ENCODE assay signal across 9 cellular contexts in genomic region chr17:61862105-61862574, GRCh38. TPM values are rescaled to one million over a fixed set of nuclear protein-coding genes. Genes with fewer than 3 reads are reported as not detected.
DNase-seq lines count a peak whose midpoint lies in the region; ATAC-seq and TF ChIP-seq lines count a peak whose summit lies in the region.
"Had no signal": no experiment of that assay in that cellular context is flagged by ENCODE, and none has a peak within 500 bp of the region (broad histone marks: within the 10 kb centered on the region; RNA-seq: fewer than 3 reads in every experiment).

No MANE protein-coding gene starts in this region.

- H3K9me3 ChIP-seq in DND-41 (ENCODE audit: insufficient read depth, low read length, severe bottlenecking): no peaks in the 10 kb centered on the region

- H2BK15ac ChIP-seq in mesendoderm (replicated peaks; ENCODE audit: low read depth): no peak overlapping the region

- H3K36me3 ChIP-seq in DND-41 (ENCODE audit: insufficient read depth, low read length) (peaks cover 40% of the 10 kb centered on the region), mesendoderm (ENCODE audit: control insufficient read depth, insufficient read depth, low read length) (no peaks in the 10 kb centered on the region)

- H4K20me1 ChIP-seq in DND-41 (ENCODE audit: insufficient read depth, low read length): peaks cover 2% of the 10 kb centered on the region; the same call in 1 of the 2 replicates

- WGBS in mesendoderm (ENCODE audit: extremely low coverage, insufficient coverage, low lambda C conversion rate): no CpG with 5 or more reads among the region's 1 CpG

- H3K4me3 ChIP-seq in DND-41 (ENCODE audit: low read depth in 1 of 2, low read length in 2 of 2) (peak overlapping the region; percentile 53 to 72), mesendoderm (ENCODE audit: low read length) (peak overlapping the region; percentile 20)
- peak overlapping the region; percentile 90 for H3K4me3 ChIP-seq in Jurkat, Clone E6-1 (ENCODE audit: low read length)

- H3K4ac ChIP-seq in mesendoderm (ENCODE audit: low read depth, low read length): no peak overlapping the region

- H2AFZ ChIP-seq in DND-41 (ENCODE audit: low read depth, low read length): 0 out of 2 replicates have a peak overlapping the region, but pooled peaks have one; percentile 91

- POLR2A ChIA-PET in activated naive CD8-positive, alpha-beta T cell treated with anti-CD3 and anti-CD28 coated beads, Interleukin-2, amount 10 ng/mL, durations not matched to agents 7 days and 5 days (lab: Charles Lee): interaction anchor here (0.5 to 3.2 kb wide), 10 partner anchors 8 to 247 kb away, joined by 3 to 29 read pairs (median 3); partner anchors contain the start of genes INTS2 and MED13

- no peak for ATAC-seq in DND-41 (ENCODE audit: insufficient read depth, low read depth)
- ATAC-seq in activated naive CD8-positive, alpha-beta T cell treated with anti-CD3 and anti-CD28 coated beads, Interleukin-2, amount 10 ng/mL, durations not matched to agents 7 days and 5 days (ENCODE audit: low read depth): no peak

- H3K18ac ChIP-seq in mesendoderm (ENCODE audit: low read length): no peak overlapping the region

- H3K4me3 Mint-ChIP-seq in activated naive CD8-positive, alpha-beta T cell treated with anti-CD3 and anti-CD28 coated beads, Interleukin-2, amount 10 ng/mL, durations not matched to agents 7 days and 5 days: peak overlapping the region; percentile 96

- H3K4me1 Mint-ChIP-seq in activated naive CD8-positive, alpha-beta T cell treated with anti-CD3 and anti-CD28 coated beads, Interleukin-2, amount 10 ng/mL, durations not matched to agents 7 days and 5 days: peaks cover 26% of the 10 kb centered on the region

- TF ChIP-seq CTCF in DND-41 (IDR thresholded peaks at IDR 0.05; ENCODE audit: borderline replicate concordance, extremely low read depth, low read length, poor library complexity, severe bottlenecking): no peak

- H2AK5ac ChIP-seq in mesendoderm (ENCODE audit: low read length): no peak overlapping the region

- H3K4me2 ChIP-seq in DND-41 (ENCODE audit: insufficient read depth, low read length) (peak overlapping the region; percentile 66), mesendoderm (ENCODE audit: low read length) (peak overlapping the region; percentile 92)

- H3K27me3 ChIP-seq in DND-41 (ENCODE audit: insufficient read depth, low read length, poor library complexity): no peaks in the 10 kb centered on the region
- no peaks in the 10 kb centered on the region for H3K27me3 ChIP-seq in mesendoderm (ENCODE audit: insufficient read depth, low read length, poor library complexity)

- H3K9ac ChIP-seq in DND-41 (ENCODE audit: low read depth, low read length): peak overlapping the region; percentile 78
- H3K9ac ChIP-seq in mesendoderm (ENCODE audit: low read length): peak overlapping the region; percentile 95

- H3K36me3 Mint-ChIP-seq in activated naive CD8-positive, alpha-beta T cell treated with anti-CD3 and anti-CD28 coated beads, Interleukin-2, amount 10 ng/mL, durations not matched to agents 7 days and 5 days: peaks cover 8% of the 10 kb centered on the region

- H2BK120ac ChIP-seq in mesendoderm (ENCODE audit: low read depth, low read length): no peak overlapping the region

- H3K79me2 ChIP-seq in DND-41 (ENCODE audit: insufficient read depth, low read length): peaks cover 54% of the 10 kb centered on the region
- no peaks in the 10 kb centered on the region for H3K79me2 ChIP-seq in mesendoderm (ENCODE audit: control insufficient read depth, insufficient read depth, low read length)

- no peaks in the 10 kb centered on the region for H3K9me3 Mint-ChIP-seq in activated naive CD8-positive, alpha-beta T cell treated with anti-CD3 and anti-CD28 coated beads, Interleukin-2, amount 10 ng/mL, durations not matched to agents 7 days and 5 days

- no peak overlapping the region for H3K23ac ChIP-seq in mesendoderm (ENCODE audit: low read length)

- H3K56ac ChIP-seq in mesendoderm (ENCODE audit: low read length): no peak overlapping the region

- peak overlapping the region; percentile 93 for H3K27ac ChIP-seq in DND-41 (ENCODE audit: low read length)
- no peak overlapping the region for H3K27ac ChIP-seq in mesendoderm (ENCODE audit: low read depth, low read length)

- no peak overlapping the region for H2BK5ac ChIP-seq in mesendoderm (ENCODE audit: low read length)

- H4K5ac ChIP-seq in mesendoderm (ENCODE audit: low read length): no peak overlapping the region

- no peaks in the 10 kb centered on the region for H3K27me3 Mint-ChIP-seq in activated naive CD8-positive, alpha-beta T cell treated with anti-CD3 and anti-CD28 coated beads, Interleukin-2, amount 10 ng/mL, durations not matched to agents 7 days and 5 days

- H3K4me1 ChIP-seq in DND-41 (ENCODE audit: insufficient read depth, low read length) (peaks cover 44% of the 10 kb centered on the region), mesendoderm (ENCODE audit: control insufficient read depth, low read depth, low read length) (peaks cover 2% of the 10 kb centered on the region)

- no peaks in the 10 kb centered on the region for H3K79me1 ChIP-seq in mesendoderm (ENCODE audit: low read length)

- DNase-seq in DND-41 (no peak), mesendoderm (peak; percentile 39), putamen (ENCODE audit: low spot score) (no peak), NCI-H146 treated with DMSO at 0.1 percent for 48 hours (lab: John Stamatoyannopoulos, UW; ENCODE audit: unreplicated experiment) (no peak), amniotic stem cell (lab: John Stamatoyannopoulos, UW) (no peak)
- no peak for DNase-seq in Jurkat, Clone E6-1 (ENCODE audit: low read depth, low spot score)
- DNase-seq in activated naive CD8-positive, alpha-beta T cell treated with anti-CD3 and anti-CD28 coated beads, Interleukin-2, amount 10 ng/mL, durations not matched to agents 7 days and 5 days: no peak
- DNase-seq in stimulated activated CD4-positive, alpha-beta T cell treated with anti-CD3 and anti-CD28 coated beads, Interleukin-2, amount 100 ng/mL, for 24 hours: no peak
- DNase-seq: activated effector memory CD4-positive, alpha-beta T cell treated with Interleukin-2 at 50 U/mL for 16 hours had no signal

- H3K27ac Mint-ChIP-seq in activated naive CD8-positive, alpha-beta T cell treated with anti-CD3 and anti-CD28 coated beads, Interleukin-2, amount 10 ng/mL, durations not matched to agents 7 days and 5 days: peak overlapping the region; percentile 95

- H4K8ac ChIP-seq in mesendoderm (ENCODE audit: low read depth, low read length): no peak overlapping the region

RNA-seq across cellular contexts. Expression of gene BRIP1, which starts 1.2 kb away (rescaled TPM):
- 11.1 TPM for polyA plus RNA-seq in Jurkat, Clone E6-1 (2012; ENCODE audit: insufficient read depth, insufficient read length)
- total RNA-seq in activated naive CD8-positive, alpha-beta T cell treated with anti-CD3 and anti-CD28 coated beads, Interleukin-2, amount 10 ng/mL, durations not matched to agents 7 days and 5 days: 10 to 100 TPM; 20.1 TPM
- polyA plus RNA-seq in mesendoderm (2013, experiment 1 of 2): 10.7 TPM
- 10.4 TPM for polyA plus RNA-seq in mesendoderm (2013, experiment 2 of 2)

Comparison
In these comparisons a context has a peak if more than half of its experiments do, and no peak if none do; other contexts are left out.
1. H3K4me3 ChIP-seq: peak in every context shown above with its lines; median percentile 90 in Jurkat, Clone E6-1; 62 in DND-41; 20 in mesendoderm.